2 cellular contexts compared by ENCODE assay signal in the genomic region with DNA sequence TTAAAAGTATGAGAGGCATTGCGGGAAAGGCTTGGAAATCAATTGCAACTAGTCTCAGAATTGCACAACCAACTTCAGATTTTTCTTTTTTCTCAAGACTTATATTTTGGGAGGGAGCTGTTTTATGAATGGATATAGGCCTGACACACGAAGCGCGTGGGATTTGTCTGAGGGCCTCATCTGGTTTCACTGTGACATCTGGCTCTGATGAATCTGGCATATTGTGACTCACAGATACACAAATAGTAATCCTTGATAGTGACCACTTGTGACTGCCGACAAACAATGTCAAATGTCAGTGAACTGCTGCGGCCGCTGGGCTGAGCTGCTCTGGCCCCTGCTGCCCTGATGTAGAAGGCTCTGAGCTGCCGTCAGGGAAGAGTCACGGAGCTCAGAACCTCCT.
TF ChIP-seq lines count a peak whose summit lies in the region.

No MANE protein-coding gene starts in this region.

TF ChIP-seq in liver, 16 proteins besides CTCF, POLR2A, EP300 and RAD21 (continued from another document):
- TF ChIP-seq, protein P1, sequence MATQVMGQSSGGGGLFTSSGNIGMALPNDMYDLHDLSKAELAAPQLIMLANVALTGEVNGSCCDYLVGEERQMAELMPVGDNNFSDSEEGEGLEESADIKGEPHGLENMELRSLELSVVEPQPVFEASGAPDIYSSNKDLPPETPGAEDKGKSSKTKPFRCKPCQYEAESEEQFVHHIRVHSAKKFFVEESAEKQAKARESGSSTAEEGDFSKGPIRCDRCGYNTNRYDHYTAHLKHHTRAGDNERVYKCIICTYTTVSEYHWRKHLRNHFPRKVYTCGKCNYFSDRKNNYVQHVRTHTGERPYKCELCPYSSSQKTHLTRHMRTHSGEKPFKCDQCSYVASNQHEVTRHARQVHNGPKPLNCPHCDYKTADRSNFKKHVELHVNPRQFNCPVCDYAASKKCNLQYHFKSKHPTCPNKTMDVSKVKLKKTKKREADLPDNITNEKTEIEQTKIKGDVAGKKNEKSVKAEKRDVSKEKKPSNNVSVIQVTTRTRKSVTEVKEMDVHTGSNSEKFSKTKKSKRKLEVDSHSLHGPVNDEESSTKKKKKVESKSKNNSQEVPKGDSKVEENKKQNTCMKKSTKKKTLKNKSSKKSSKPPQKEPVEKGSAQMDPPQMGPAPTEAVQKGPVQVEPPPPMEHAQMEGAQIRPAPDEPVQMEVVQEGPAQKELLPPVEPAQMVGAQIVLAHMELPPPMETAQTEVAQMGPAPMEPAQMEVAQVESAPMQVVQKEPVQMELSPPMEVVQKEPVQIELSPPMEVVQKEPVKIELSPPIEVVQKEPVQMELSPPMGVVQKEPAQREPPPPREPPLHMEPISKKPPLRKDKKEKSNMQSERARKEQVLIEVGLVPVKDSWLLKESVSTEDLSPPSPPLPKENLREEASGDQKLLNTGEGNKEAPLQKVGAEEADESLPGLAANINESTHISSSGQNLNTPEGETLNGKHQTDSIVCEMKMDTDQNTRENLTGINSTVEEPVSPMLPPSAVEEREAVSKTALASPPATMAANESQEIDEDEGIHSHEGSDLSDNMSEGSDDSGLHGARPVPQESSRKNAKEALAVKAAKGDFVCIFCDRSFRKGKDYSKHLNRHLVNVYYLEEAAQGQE (IDR thresholded peaks at IDR 0.05) = no peak

TF ChIP-seq in HepG2, 621 proteins besides CTCF, POLR2A, EP300 and RAD21 (continued from another document):
- TF ChIP-seq NFE2 (CRISPR knock-in tag; IDR thresholded peaks at IDR 0.05) (no peak), ZBTB14 (CRISPR knock-in tag; IDR thresholded peaks at IDR 0.05) (no peak), CBX2 (IDR thresholded peaks at IDR 0.05; ENCODE audit: low read depth, low read length) (no peak), CBX2 (CRISPR knock-in tag; IDR thresholded peaks at IDR 0.05; ENCODE audit: low read depth) (no peak)
- TF ChIP-seq, protein P2, sequence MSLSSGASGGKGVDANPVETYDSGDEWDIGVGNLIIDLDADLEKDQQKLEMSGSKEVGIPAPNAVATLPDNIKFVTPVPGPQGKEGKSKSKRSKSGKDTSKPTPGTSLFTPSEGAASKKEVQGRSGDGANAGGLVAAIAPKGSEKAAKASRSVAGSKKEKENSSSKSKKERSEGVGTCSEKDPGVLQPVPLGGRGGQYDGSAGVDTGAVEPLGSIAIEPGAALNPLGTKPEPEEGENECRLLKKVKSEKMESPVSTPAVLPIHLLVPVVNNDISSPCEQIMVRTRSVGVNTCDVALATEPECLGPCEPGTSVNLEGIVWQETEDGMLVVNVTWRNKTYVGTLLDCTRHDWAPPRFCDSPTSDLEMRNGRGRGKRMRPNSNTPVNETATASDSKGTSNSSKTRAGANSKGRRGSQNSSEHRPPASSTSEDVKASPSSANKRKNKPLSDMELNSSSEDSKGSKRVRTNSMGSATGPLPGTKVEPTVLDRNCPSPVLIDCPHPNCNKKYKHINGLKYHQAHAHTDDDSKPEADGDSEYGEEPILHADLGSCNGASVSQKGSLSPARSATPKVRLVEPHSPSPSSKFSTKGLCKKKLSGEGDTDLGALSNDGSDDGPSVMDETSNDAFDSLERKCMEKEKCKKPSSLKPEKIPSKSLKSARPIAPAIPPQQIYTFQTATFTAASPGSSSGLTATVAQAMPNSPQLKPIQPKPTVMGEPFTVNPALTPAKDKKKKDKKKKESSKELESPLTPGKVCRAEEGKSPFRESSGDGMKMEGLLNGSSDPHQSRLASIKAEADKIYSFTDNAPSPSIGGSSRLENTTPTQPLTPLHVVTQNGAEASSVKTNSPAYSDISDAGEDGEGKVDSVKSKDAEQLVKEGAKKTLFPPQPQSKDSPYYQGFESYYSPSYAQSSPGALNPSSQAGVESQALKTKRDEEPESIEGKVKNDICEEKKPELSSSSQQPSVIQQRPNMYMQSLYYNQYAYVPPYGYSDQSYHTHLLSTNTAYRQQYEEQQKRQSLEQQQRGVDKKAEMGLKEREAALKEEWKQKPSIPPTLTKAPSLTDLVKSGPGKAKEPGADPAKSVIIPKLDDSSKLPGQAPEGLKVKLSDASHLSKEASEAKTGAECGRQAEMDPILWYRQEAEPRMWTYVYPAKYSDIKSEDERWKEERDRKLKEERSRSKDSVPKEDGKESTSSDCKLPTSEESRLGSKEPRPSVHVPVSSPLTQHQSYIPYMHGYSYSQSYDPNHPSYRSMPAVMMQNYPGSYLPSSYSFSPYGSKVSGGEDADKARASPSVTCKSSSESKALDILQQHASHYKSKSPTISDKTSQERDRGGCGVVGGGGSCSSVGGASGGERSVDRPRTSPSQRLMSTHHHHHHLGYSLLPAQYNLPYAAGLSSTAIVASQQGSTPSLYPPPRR (CRISPR knock-in tag; IDR thresholded peaks at IDR 0.05; ENCODE audit: borderline replicate concordance) = no peak
- TF ChIP-seq, protein P3, sequence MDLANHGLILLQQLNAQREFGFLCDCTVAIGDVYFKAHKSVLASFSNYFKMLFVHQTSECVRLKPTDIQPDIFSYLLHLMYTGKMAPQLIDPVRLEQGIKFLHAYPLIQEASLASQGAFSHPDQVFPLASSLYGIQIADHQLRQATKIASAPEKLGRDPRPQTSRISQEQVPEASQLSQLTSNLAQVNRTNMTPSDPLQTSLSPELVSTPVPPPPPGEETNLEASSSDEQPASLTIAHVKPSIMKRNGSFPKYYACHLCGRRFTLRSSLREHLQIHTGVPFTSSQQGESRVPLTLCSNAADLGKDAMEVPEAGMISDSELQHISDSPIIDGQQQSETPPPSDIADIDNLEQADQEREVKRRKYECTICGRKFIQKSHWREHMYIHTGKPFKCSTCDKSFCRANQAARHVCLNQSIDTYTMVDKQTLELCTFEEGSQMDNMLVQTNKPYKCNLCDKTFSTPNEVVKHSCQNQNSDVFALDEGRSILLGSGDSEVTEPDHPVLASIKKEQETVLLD (CRISPR knock-in tag; IDR thresholded peaks at IDR 0.05; ENCODE audit: low read depth) = no peak
